ENCODE assay signal across 23 cellular contexts in genomic region chr2:15580451-15580850, GRCh38. TPM values are rescaled to one million over a fixed set of nuclear protein-coding genes. Genes with fewer than 3 reads are reported as not detected.
DNase-seq lines count a peak whose midpoint lies in the region; FAIRE-seq and TF ChIP-seq lines count a peak whose summit lies in the region.
"Had no signal": no experiment of that assay in that cellular context is flagged by ENCODE, and none has a peak within 500 bp of the region (broad histone marks: within the 10 kb centered on the region; RNA-seq: fewer than 3 reads in every experiment).

No MANE protein-coding gene starts in this region.

- no peak for TF ChIP-seq CTCF in endothelial cell of umbilical vein (IDR thresholded peaks at IDR 0.05; ENCODE audit: extremely low read depth in 1 of 2, insufficient read depth in 1 of 2, low read depth in 1 of 2, low read length in 2 of 2)
- no peak for TF ChIP-seq CTCF in Caco-2 (IDR thresholded peaks at IDR 0.05; ENCODE audit: insufficient read depth in 1 of 2, low read depth in 1 of 2, low read length in 1 of 2, severe bottlenecking in 1 of 2, unreplicated experiment in 1 of 2)

- BruUV-seq in endothelial cell of umbilical vein (replicated peaks; lab: Mats Ljungman, UMichigan) (no TSS peak), Caco-2 (replicated peaks; lab: Mats Ljungman, UMichigan) (no TSS peak)

- no peaks in the 10 kb centered on the region for H3K9me1 ChIP-seq in endothelial cell of umbilical vein (replicated peaks; ENCODE audit: control insufficient read depth, extremely low read depth, insufficient read depth, low read length)

- H3K9ac ChIP-seq in endothelial cell of umbilical vein (replicated peaks; ENCODE audit: extremely low read depth, insufficient read depth, low read length), result no peak overlapping the region
- H3K9ac ChIP-seq: BLaER1 had no signal

- H3K36me3 ChIP-seq in endothelial cell of umbilical vein (ENCODE audit: control insufficient read depth in 2 of 2, extremely low read depth in 1 of 2, insufficient read depth in 2 of 2, low read length in 2 of 2), result no peaks in the 10 kb centered on the region
- no peaks in the 10 kb centered on the region for H3K36me3 ChIP-seq in CD8-positive, alpha-beta memory T cell (ENCODE audit: insufficient read depth, low read length)
- H3K36me3 ChIP-seq in Caco-2 (ENCODE audit: control insufficient read depth, insufficient read depth, low read length), result no peaks in the 10 kb centered on the region
- H3K36me3 ChIP-seq: BLaER1, HAP-1 had no signal

- POLR2A ChIA-PET in endothelial cell of umbilical vein (lab: Charles Lee), result interaction anchor here (0.6 kb wide), 1 partner anchor 483 kb away, joined by 3 read pairs; no protein-coding TSS in a partner anchor
- POLR2A ChIA-PET in CD8-positive, alpha-beta memory T cell (lab: Charles Lee), result no interaction called here
- POLR2A ChIA-PET in Caco-2 (lab: Charles Lee), result no interaction called here

- peaks cover 21% of the 10 kb centered on the region for H3K4me1 ChIP-seq in endothelial cell of umbilical vein (ENCODE audit: control insufficient read depth, extremely low read depth, insufficient read depth, low read length)
- no peaks in the 10 kb centered on the region for H3K4me1 ChIP-seq in CD8-positive, alpha-beta memory T cell (ENCODE audit: insufficient read depth, low read length)
- H3K4me1 ChIP-seq in Caco-2, result no peaks in the 10 kb centered on the region
- H3K4me1 ChIP-seq: HAP-1 had no signal

- no peaks in the 10 kb centered on the region for H3K9me3 Mint-ChIP-seq in CD8-positive, alpha-beta memory T cell
- no peaks in the 10 kb centered on the region for H3K9me3 Mint-ChIP-seq in Caco-2 (ENCODE audit: unreplicated experiment)
- H3K9me3 Mint-ChIP-seq: CD4-positive, CD25-positive, alpha-beta regulatory T cell; CD8-positive, alpha-beta T cell; GM23338; HFFc6 had no signal

- H3K36me3 Mint-ChIP-seq in CD8-positive, alpha-beta memory T cell, result no peaks in the 10 kb centered on the region
- no peaks in the 10 kb centered on the region for H3K36me3 Mint-ChIP-seq in Caco-2 (ENCODE audit: insufficient read depth, unreplicated experiment)
- H3K36me3 Mint-ChIP-seq: CD4-positive, CD25-positive, alpha-beta regulatory T cell; CD8-positive, alpha-beta T cell had no signal

- no peak for TF ChIP-seq POLR2A in endothelial cell of umbilical vein (IDR thresholded peaks at IDR 0.05; ENCODE audit: low read depth, low read length)

- H3K9me3 ChIP-seq in endothelial cell of umbilical vein (replicated peaks; ENCODE audit: control insufficient read depth, insufficient read depth, low read length) (no peaks in the 10 kb centered on the region), Caco-2 (no peaks in the 10 kb centered on the region)
- H3K9me3 ChIP-seq in CD8-positive, alpha-beta memory T cell (ENCODE audit: low read length), result no peaks in the 10 kb centered on the region
- H3K9me3 ChIP-seq: BLaER1 had no signal

- H3K4me3 ChIP-seq in endothelial cell of umbilical vein (replicated peaks in 1 of 3; ENCODE audit: insufficient read depth in 1 of 3, low read depth in 1 of 3, low read length in 3 of 3) (no peak overlapping the region), Caco-2 (ENCODE audit: low read depth, low read length) (no peak overlapping the region)
- H3K4me3 ChIP-seq in CD8-positive, alpha-beta memory T cell (ENCODE audit: low read length), result no peak overlapping the region
- H3K4me3 ChIP-seq: BLaER1, GM12878, GM23338, HAP-1 had no signal

- FAIRE-seq in endothelial cell of umbilical vein (lab: Jason Lieb, UNC), result no peak
- FAIRE-seq: A204.1, GM12878, GM19239, H54 had no signal

- no peaks in the 10 kb centered on the region for H3K27me3 ChIP-seq in endothelial cell of umbilical vein (ENCODE audit: control insufficient read depth in 2 of 2, insufficient read depth in 2 of 2, low read length in 2 of 2)
- H3K27me3 ChIP-seq in CD8-positive, alpha-beta memory T cell (ENCODE audit: insufficient read depth, low read length, poor library complexity, severe bottlenecking), result no peaks in the 10 kb centered on the region
- H3K27me3 ChIP-seq in Caco-2 (replicated peaks; ENCODE audit: control insufficient read depth, insufficient read depth, low read length), result no peaks in the 10 kb centered on the region
- H3K27me3 ChIP-seq: BLaER1 had no signal

- no peaks in the 10 kb centered on the region for H3K79me2 ChIP-seq in endothelial cell of umbilical vein (ENCODE audit: control insufficient read depth, insufficient read depth, low read length)

- DNase-seq in DMS53 (lab: John Stamatoyannopoulos, UW), result peak; percentile 45
- DNase-seq in NCI-H2029 (lab: John Stamatoyannopoulos, UW), result peak; percentile 12
- no peak for DNase-seq in endothelial cell of umbilical vein (ENCODE audit: low read depth, low spot score)
- DNase-seq in CD8-positive, alpha-beta memory T cell, result no peak
- DNase-seq in Caco-2, result no peak
- DNase-seq in NCI-H446 treated with DMSO at 0.1 percent for 48 hours (lab: John Stamatoyannopoulos, UW), result no peak
- DNase-seq: Calu3; CD4-positive, CD25-positive, alpha-beta regulatory T cell; CD8-positive, alpha-beta T cell; DMS79; EL; GDM1; HFFc6 had no signal

- dilution Hi-C loops in endothelial cell of umbilical vein (cut with MboI; ENCODE audit: extremely low pct_ligation_motif_present, low sequenced_read_pairs), result no loop called here

- H2AFZ ChIP-seq in endothelial cell of umbilical vein (ENCODE audit: low read depth, low read length), result no peak overlapping the region
- H2AFZ ChIP-seq: GM23338 had no signal

- no peak overlapping the region for H3K4me3 Mint-ChIP-seq in CD8-positive, alpha-beta memory T cell
- H3K4me3 Mint-ChIP-seq in Caco-2 (ENCODE audit: unreplicated experiment), result no peak overlapping the region
- H3K4me3 Mint-ChIP-seq: B cell; CD4-positive, CD25-positive, alpha-beta regulatory T cell; CD8-positive, alpha-beta T cell; GM23338; HFFc6 had no signal

- H3K27me3 Mint-ChIP-seq in CD8-positive, alpha-beta memory T cell, result peaks cover 2 to 10% of the 10 kb centered on the region in 2 donors
- peaks cover 3% of the 10 kb centered on the region for H3K27me3 Mint-ChIP-seq in Caco-2 (ENCODE audit: insufficient read depth, unreplicated experiment)
- H3K27me3 Mint-ChIP-seq: CD4-positive, CD25-positive, alpha-beta regulatory T cell had no signal

- H3K4me1 Mint-ChIP-seq in CD8-positive, alpha-beta memory T cell, result no peaks in the 10 kb centered on the region
- H3K4me1 Mint-ChIP-seq in Caco-2 (ENCODE audit: low read depth, unreplicated experiment), result no peaks in the 10 kb centered on the region
- H3K4me1 Mint-ChIP-seq: CD4-positive, CD25-positive, alpha-beta regulatory T cell had no signal

- peak overlapping the region; percentile 31 for H3K4me2 ChIP-seq in endothelial cell of umbilical vein (ENCODE audit: insufficient read depth, low read length)
- H3K4me2 ChIP-seq: BLaER1, GM23338 had no signal

- intact Hi-C loops in endothelial cell of umbilical vein (cut with micrococcal nuclease) (no loop called here), Caco-2 (cut with micrococcal nuclease; ENCODE audit: unreplicated experiment) (no loop called here)

- no peak overlapping the region for H3K27ac Mint-ChIP-seq in CD8-positive, alpha-beta memory T cell
- H3K27ac Mint-ChIP-seq in Caco-2 (ENCODE audit: unreplicated experiment), result no peak overlapping the region
- H3K27ac Mint-ChIP-seq: B cell; CD4-positive, CD25-positive, alpha-beta regulatory T cell; CD8-positive, alpha-beta T cell; HFFc6 had no signal

- H3K27ac ChIP-seq in endothelial cell of umbilical vein (ENCODE audit: insufficient read depth, low read depth, low read length), result peak overlapping the region; percentile 86
- H3K27ac ChIP-seq in CD8-positive, alpha-beta memory T cell (ENCODE audit: low read depth, low read length), result no peak overlapping the region
- H3K27ac ChIP-seq: 22Rv1, BLaER1, C4-2B had no signal

- no peaks in the 10 kb centered on the region for H4K20me1 ChIP-seq in endothelial cell of umbilical vein (replicated peaks; ENCODE audit: control insufficient read depth, extremely low read depth, insufficient read depth, low read length)
- H4K20me1 ChIP-seq: BLaER1 had no signal

- CTCF ChIA-PET in endothelial cell of umbilical vein (lab: Charles Lee) (interaction anchor here (1.0 to 2.3 kb wide), 3 partner anchors 8 to 19 kb away, joined by 3 to 13 read pairs (median 3); no protein-coding TSS in a partner anchor), Caco-2 (lab: Charles Lee) (no interaction called here)
- CTCF ChIA-PET in CD8-positive, alpha-beta memory T cell (lab: Charles Lee), result no interaction called here

TF ChIP-seq in endothelial cell of umbilical vein, 7 proteins besides CTCF, POLR2A, EP300 and RAD21 (continues in another document):
- TF ChIP-seq POLR2AphosphoS5 (IDR thresholded peaks at IDR 0.05; ENCODE audit: insufficient read depth, low read depth, low read length) (no peak), FOS (IDR thresholded peaks at IDR 0.05; ENCODE audit: borderline replicate concordance, insufficient read depth, low read length) (no peak), MYC (IDR thresholded peaks at IDR 0.05; ENCODE audit: low read depth, low read length) (no peak), EZH2 (IDR thresholded peaks at IDR 0.05; ENCODE audit: borderline replicate concordance, low read depth, low read length, severe bottlenecking) (no peak), JUN (IDR thresholded peaks at IDR 0.05; ENCODE audit: borderline replicate concordance, insufficient read depth, insufficient read length, low read depth) (no peak)

RNA-seq across cellular contexts. Expression of gene DDX1, which starts 11.2 kb away (rescaled TPM):
- total RNA-seq in endothelial cell of umbilical vein (117 and 124 TPM in 2 replicates), Caco-2 (2022) (145 and 163 TPM in 2 replicates)
- 28.4 and 41.2 TPM in 2 replicates for polyA plus RNA-seq in endothelial cell of umbilical vein
- polyA plus RNA-seq in endothelial cell of umbilical vein (2011; cell fraction: cytosol; rRNA removed), result 76.7 and 79.3 TPM in 2 replicates
- 66.9 and 89.7 TPM in 2 replicates for polyA plus RNA-seq in endothelial cell of umbilical vein (2011; cell fraction: nucleus; rRNA removed)
- polyA plus RNA-seq in endothelial cell of umbilical vein (2012), result 127 and 179 TPM in 2 replicates
- polyA minus RNA-seq in endothelial cell of umbilical vein, result 34.2 and 38.7 TPM in 2 replicates
- 42.5 TPM for polyA minus RNA-seq in endothelial cell of umbilical vein (2011; cell fraction: cytosol; rRNA and poly(A)+ RNA removed)
- polyA minus RNA-seq in endothelial cell of umbilical vein (2011; cell fraction: nucleus; rRNA and poly(A)+ RNA removed), result 35.5 and 40.1 TPM in 2 replicates
- total RNA-seq in CD8-positive, alpha-beta memory T cell, result 100 to 1,000 TPM; 132 to 137 TPM
- 54.1 TPM for polyA plus RNA-seq in CD8-positive, alpha-beta memory T cell

RNA-seq across cellular contexts. Expression of gene NBAS, which starts 19.3 kb away (rescaled TPM):
- total RNA-seq in endothelial cell of umbilical vein (41.2 and 43.0 TPM in 2 replicates), Caco-2 (2022) (28.8 and 31.1 TPM in 2 replicates)
- 29.0 and 29.4 TPM in 2 replicates for polyA plus RNA-seq in endothelial cell of umbilical vein
- polyA plus RNA-seq in endothelial cell of umbilical vein (2011; cell fraction: cytosol; rRNA removed), result 30.2 and 31.9 TPM in 2 replicates
- 42.4 and 43.2 TPM in 2 replicates for polyA plus RNA-seq in endothelial cell of umbilical vein (2011; cell fraction: nucleus; rRNA removed)
- polyA plus RNA-seq in endothelial cell of umbilical vein (2012), result 30.7 and 33.7 TPM in 2 replicates
- 85.7 and 112 TPM in 2 replicates for polyA minus RNA-seq in endothelial cell of umbilical vein
- 22.2 TPM for polyA minus RNA-seq in endothelial cell of umbilical vein (2011; cell fraction: cytosol; rRNA and poly(A)+ RNA removed)
- 88.9 and 139 TPM in 2 replicates for polyA minus RNA-seq in endothelial cell of umbilical vein (2011; cell fraction: nucleus; rRNA and poly(A)+ RNA removed)
- total RNA-seq in CD8-positive, alpha-beta memory T cell, result 10 to 100 TPM; 30.6 to 34.1 TPM
- polyA plus RNA-seq in CD8-positive, alpha-beta memory T cell, result 22.0 TPM

Comparison
In these comparisons a context has a peak if more than half of its experiments do, and no peak if none do; other contexts are left out.
1. DNase-seq: peak in DMS53 (single experiment) and NCI-H2029 (single experiment); none in endothelial cell of umbilical vein (single experiment), CD8-positive, alpha-beta memory T cell (0 of 5), Caco-2 (0 of 2) and NCI-H446 treated with DMSO at 0.1 percent for 48 hours (single experiment).